In the genomic region with DNA sequence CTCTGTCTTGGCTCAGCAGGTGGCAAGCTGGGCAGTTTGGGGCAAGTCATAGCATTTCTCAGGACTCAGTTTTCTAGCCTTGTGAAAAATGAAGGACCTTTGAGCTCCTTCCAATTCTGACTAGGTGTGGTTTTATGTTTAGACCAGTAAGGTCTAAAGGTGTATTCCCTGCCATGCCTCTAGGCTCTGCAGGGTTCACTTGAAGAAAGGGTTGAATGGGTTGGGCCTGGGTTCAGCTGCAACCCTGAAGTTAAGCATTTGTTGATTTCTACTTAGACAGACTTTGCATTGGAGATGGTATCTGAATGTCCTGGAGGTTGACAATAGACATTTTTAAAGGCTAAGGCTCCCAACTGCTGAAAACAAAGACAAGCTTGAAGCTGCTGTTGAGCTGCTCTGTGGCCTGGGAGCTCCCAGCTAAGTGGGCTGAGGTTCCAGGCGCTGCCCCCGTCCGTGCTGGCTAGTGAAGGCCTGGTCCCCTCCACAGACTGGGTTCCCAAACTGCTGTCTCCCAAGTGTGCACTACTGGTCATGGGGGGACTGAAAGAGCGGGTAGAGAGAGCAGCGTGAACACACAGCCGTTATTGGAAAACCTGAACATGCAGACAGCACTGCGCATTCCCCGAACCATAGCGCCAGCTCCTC, we compare ENCODE assay signal across 17 cellular contexts.
DNase-seq lines count a peak whose midpoint lies in the region; ATAC-seq, FAIRE-seq and TF ChIP-seq lines count a peak whose summit lies in the region.
"Had no signal": no experiment of that assay in that cellular context is flagged by ENCODE, and none has a peak within 500 bp of the region (broad histone marks: within the 10 kb centered on the region; RNA-seq: fewer than 3 reads in every experiment).

No MANE protein-coding gene starts in this region.

- no peaks in the 10 kb centered on the region for H3K27me3 Mint-ChIP-seq in natural killer cell treated with Interleukin-12 subunit alpha and Interleukin-12 subunit beta and Interleukin-15 and Interleukin-18, amount 100 ng/mL, for 72 hours
- no peaks in the 10 kb centered on the region for H3K27me3 Mint-ChIP-seq in natural killer cell (ENCODE audit: low read depth in 2 of 2)
- peaks cover 2% of the 10 kb centered on the region for H3K27me3 Mint-ChIP-seq in neural progenitor cell (ENCODE audit: insufficient read depth, low read depth)
- no peaks in the 10 kb centered on the region for H3K27me3 Mint-ChIP-seq in activated CD8-positive, alpha-beta T cell treated with anti-CD3 and anti-CD28 coated beads, Interleukin-2, amount 10 ng/mL, durations not matched to agents 7 days and 5 days (ENCODE audit: low read depth)

- no peak overlapping the region for H3K9ac ChIP-seq in GM12878 (ENCODE audit: control insufficient read depth, insufficient read depth, low read length)
- H3K9ac ChIP-seq in neural progenitor cell: no peak overlapping the region

- POLR2A ChIA-PET in GM12878 (lab: Charles Lee): no interaction called here
- POLR2A ChIA-PET in activated CD8-positive, alpha-beta T cell treated with anti-CD3 and anti-CD28 coated beads, Interleukin-2, amount 10 ng/mL, durations not matched to agents 7 days and 5 days (lab: Charles Lee): no interaction called here

- H3K4me3 Mint-ChIP-seq in natural killer cell treated with Interleukin-12 subunit alpha and Interleukin-12 subunit beta and Interleukin-15 and Interleukin-18, amount 100 ng/mL, for 72 hours: no peak overlapping the region
- H3K4me3 Mint-ChIP-seq in natural killer cell (no peak overlapping the region), neural progenitor cell (no peak overlapping the region)
- no peak overlapping the region for H3K4me3 Mint-ChIP-seq in activated CD8-positive, alpha-beta T cell treated with anti-CD3 and anti-CD28 coated beads, Interleukin-2, amount 10 ng/mL, durations not matched to agents 7 days and 5 days

- H2AFZ ChIP-seq in GM12878 (ENCODE audit: control insufficient read depth, low read depth, low read length): no peak overlapping the region
- no peak overlapping the region for H2AFZ ChIP-seq in neural progenitor cell (replicated peaks)
- no peak overlapping the region for H2AFZ ChIP-seq in hepatocyte

- H3K4me3 ChIP-seq in GM12878: no peak overlapping the region
- H3K4me3 ChIP-seq in neural progenitor cell: no peak overlapping the region
- no peak overlapping the region for H3K4me3 ChIP-seq in hepatocyte

- 98% methylated on average over 9 of the region's 9 CpGs for WGBS in GM12878 (ENCODE audit: insufficient coverage, insufficient replicate concordance, low lambda C conversion rate, missing lambda C conversion rate)
- WGBS in hepatocyte (ENCODE audit: low lambda C conversion rate, missing lambda C conversion rate): 96% methylated on average over 9 of the region's 9 CpGs

- H3K9me3 Mint-ChIP-seq in natural killer cell treated with Interleukin-12 subunit alpha and Interleukin-12 subunit beta and Interleukin-15 and Interleukin-18, amount 100 ng/mL, for 72 hours: no peaks in the 10 kb centered on the region
- H3K9me3 Mint-ChIP-seq in natural killer cell: no peaks in the 10 kb centered on the region
- H3K9me3 Mint-ChIP-seq in neural progenitor cell: no peaks in the 10 kb centered on the region
- H3K9me3 Mint-ChIP-seq in activated CD8-positive, alpha-beta T cell treated with anti-CD3 and anti-CD28 coated beads, Interleukin-2, amount 10 ng/mL, durations not matched to agents 7 days and 5 days (ENCODE audit: insufficient read depth): no peaks in the 10 kb centered on the region

- no peak for TF ChIP-seq CTCF in natural killer cell (IDR thresholded peaks at IDR 0.05)
- no peak for TF ChIP-seq CTCF in GM12878 (IDR thresholded peaks at IDR 0.05 in 2 of 3, conservative IDR thresholded peaks at IDR 0.05 in 1 of 3; ENCODE audit: control insufficient read depth in 2 of 3, extremely low read depth in 1 of 3, insufficient read depth in 1 of 3, low read depth in 3 of 3, low read length in 3 of 3)
- TF ChIP-seq CTCF in neural progenitor cell (IDR thresholded peaks at IDR 0.05): no peak
- TF ChIP-seq CTCF in hepatocyte (IDR thresholded peaks at IDR 0.05; ENCODE audit: poor library complexity): no peak

- H3K79me2 ChIP-seq in GM12878 (ENCODE audit: control insufficient read depth, insufficient read depth, low read length) (no peaks in the 10 kb centered on the region), neural progenitor cell (ENCODE audit: low read depth) (no peaks in the 10 kb centered on the region), hepatocyte (no peaks in the 10 kb centered on the region)

- H3K36me3 ChIP-seq in GM12878 (ENCODE audit: control insufficient read depth in 2 of 2, insufficient read depth in 2 of 2, low read length in 1 of 2) (no peaks in the 10 kb centered on the region), neural progenitor cell (no peaks in the 10 kb centered on the region), hepatocyte (replicated peaks; ENCODE audit: insufficient read depth, low read depth) (no peaks in the 10 kb centered on the region)

- CTCF ChIA-PET in GM12878 (lab: Yijun Ruan, JAX): interaction anchor here (0.8 to 1.6 kb wide), 4 partner anchors 26 to 116 kb away, joined by 3 read pairs; no protein-coding TSS in a partner anchor
- CTCF ChIA-PET in activated CD8-positive, alpha-beta T cell treated with anti-CD3 and anti-CD28 coated beads, Interleukin-2, amount 10 ng/mL, durations not matched to agents 7 days and 5 days (lab: Charles Lee): interaction anchor here (0.9 to 4.4 kb wide), 4 partner anchors 10 to 110 kb away, joined by 3 to 28 read pairs (median 3); no protein-coding TSS in a partner anchor

- H3K36me3 Mint-ChIP-seq in natural killer cell treated with Interleukin-12 subunit alpha and Interleukin-12 subunit beta and Interleukin-15 and Interleukin-18, amount 100 ng/mL, for 72 hours: peaks cover 6% of the 10 kb centered on the region
- H3K36me3 Mint-ChIP-seq in natural killer cell: no peaks in the 10 kb centered on the region
- H3K36me3 Mint-ChIP-seq in neural progenitor cell: no peaks in the 10 kb centered on the region
- peaks cover 20% of the 10 kb centered on the region for H3K36me3 Mint-ChIP-seq in activated CD8-positive, alpha-beta T cell treated with anti-CD3 and anti-CD28 coated beads, Interleukin-2, amount 10 ng/mL, durations not matched to agents 7 days and 5 days (ENCODE audit: low read depth)

- RAD21 ChIA-PET in GM12878 (lab: Charles Lee; ENCODE audit: unreplicated experiment): interaction anchor here (0.7 kb wide), 1 partner anchor 111 kb away, joined by 3 read pairs; no protein-coding TSS in a partner anchor

- FAIRE-seq in GM12878 (lab: Jason Lieb, UNC): no peak
- FAIRE-seq: GM19239 had no signal

- H3K4me2 ChIP-seq in GM12878 (ENCODE audit: control insufficient read depth, insufficient read depth): no peak overlapping the region
- no peak overlapping the region for H3K4me2 ChIP-seq in neural progenitor cell
- H3K4me2 ChIP-seq in hepatocyte: no peak overlapping the region

- H3K4me1 ChIP-seq in GM12878 (ENCODE audit: control insufficient read depth, insufficient read depth, low read length): peaks cover 10% of the 10 kb centered on the region
- no peaks in the 10 kb centered on the region for H3K4me1 ChIP-seq in neural progenitor cell
- peaks cover 6% of the 10 kb centered on the region for H3K4me1 ChIP-seq in hepatocyte (ENCODE audit: insufficient read depth)

- TF ChIP-seq RAD21 in GM12878 (IDR thresholded peaks at IDR 0.05; ENCODE audit: insufficient read depth, low read depth, low read length): no peak

- in situ Hi-C loops in GM12878 (cut with MboI): no loop called here

- no peak overlapping the region for H3K27ac Mint-ChIP-seq in natural killer cell treated with Interleukin-12 subunit alpha and Interleukin-12 subunit beta and Interleukin-15 and Interleukin-18, amount 100 ng/mL, for 72 hours
- H3K27ac Mint-ChIP-seq in natural killer cell (peak overlapping the region in 1 of 2 donors; percentile 40), neural progenitor cell (no peak overlapping the region)
- H3K27ac Mint-ChIP-seq in activated CD8-positive, alpha-beta T cell treated with anti-CD3 and anti-CD28 coated beads, Interleukin-2, amount 10 ng/mL, durations not matched to agents 7 days and 5 days: no peak overlapping the region

- intact Hi-C loops in natural killer cell (cut with micrococcal nuclease): loop anchor here (10.0 kb wide), 3 partner anchors 123 to 433 kb away; a partner anchor contains a TSS
- intact Hi-C loops in GM12878 (cut with micrococcal nuclease; ENCODE audit: unreplicated experiment): no loop called here

- BruUV-seq in GM12878 (replicated peaks; lab: Mats Ljungman, UMichigan): no TSS peak

- H3K9me3 ChIP-seq in GM12878 (replicated peaks; ENCODE audit: control insufficient read depth, insufficient read depth, low read length) (no peaks in the 10 kb centered on the region), neural progenitor cell (ENCODE audit: low read depth) (no peaks in the 10 kb centered on the region), hepatocyte (ENCODE audit: low read depth) (no peaks in the 10 kb centered on the region)

- no peak overlapping the region for H3K27ac ChIP-seq in GM12878 (ENCODE audit: control insufficient read depth, insufficient read depth)
- no peak overlapping the region for H3K27ac ChIP-seq in neural progenitor cell
- H3K27ac ChIP-seq in hepatocyte: no peak overlapping the region

- no peak for TF ChIP-seq EP300 in GM12878 (IDR thresholded peaks at IDR 0.05; ENCODE audit: borderline replicate concordance in 1 of 2, control insufficient read depth in 1 of 2, low read depth in 2 of 2, low read length in 2 of 2)

- H3K27me3 ChIP-seq in GM12878 (replicated peaks in 1 of 2; ENCODE audit: control insufficient read depth in 2 of 2, insufficient read depth in 2 of 2, low read length in 1 of 2) (no peaks in the 10 kb centered on the region), neural progenitor cell (no peaks in the 10 kb centered on the region), hepatocyte (no peaks in the 10 kb centered on the region)

- TF ChIP-seq POLR2A in GM12878 (IDR thresholded peaks at IDR 0.05; ENCODE audit: low read depth, low read length): no peak

- no peaks in the 10 kb centered on the region for H3F3A ChIP-seq in neural progenitor cell (ENCODE audit: low read depth)

- ATAC-seq in natural killer cell treated with Interleukin-12 subunit alpha and Interleukin-12 subunit beta and Interleukin-15 and Interleukin-18, amount 100 ng/mL, for 72 hours: no peak
- ATAC-seq in natural killer cell (no peak), GM12878 (peak; percentile 26; the same call in 2 of the 3 replicates), GM18909 (IDR thresholded peaks at IDR 0.05; ENCODE audit: poor library complexity, unreplicated experiment) (no peak)
- ATAC-seq in activated CD8-positive, alpha-beta T cell treated with anti-CD3 and anti-CD28 coated beads, Interleukin-2, amount 10 ng/mL, durations not matched to agents 7 days and 5 days: no peak

- peaks cover 40 to 51% of the 10 kb centered on the region in 2 donors for H3K4me1 Mint-ChIP-seq in natural killer cell treated with Interleukin-12 subunit alpha and Interleukin-12 subunit beta and Interleukin-15 and Interleukin-18, amount 100 ng/mL, for 72 hours (ENCODE audit: low read depth in 2 of 2)
- H3K4me1 Mint-ChIP-seq in natural killer cell (peaks cover 56 to 72% of the 10 kb centered on the region in 2 donors), neural progenitor cell (no peaks in the 10 kb centered on the region)
- H3K4me1 Mint-ChIP-seq in activated CD8-positive, alpha-beta T cell treated with anti-CD3 and anti-CD28 coated beads, Interleukin-2, amount 10 ng/mL, durations not matched to agents 7 days and 5 days (ENCODE audit: low read depth): peaks cover 54% of the 10 kb centered on the region

- SMC1A ChIA-PET in GM12878 (lab: Charles Lee; ENCODE audit: uncharacterized antibody, unreplicated experiment): interaction anchor here (0.9 to 1.7 kb wide), 3 partner anchors 9 to 128 kb away, joined by 3 to 6 read pairs (median 5); no protein-coding TSS in a partner anchor

- DNase-seq in natural killer cell treated with Interleukin-12 subunit alpha and Interleukin-12 subunit beta and Interleukin-15 and Interleukin-18, amount 100 ng/mL, for 72 hours (ENCODE audit: low spot score): peak; percentile 6
- DNase-seq in natural killer cell: no peak
- no peak for DNase-seq in GM12878 (ENCODE audit: low read depth, low spot score)
- peak; percentile 29 for DNase-seq in neural progenitor cell (ENCODE audit: low spot score)
- no peak for DNase-seq in hepatocyte (ENCODE audit: low spot score)
- no peak for DNase-seq in activated CD8-positive, alpha-beta T cell treated with anti-CD3 and anti-CD28 coated beads, Interleukin-2, amount 10 ng/mL, durations not matched to agents 7 days and 5 days
- no peak for DNase-seq in GOT3 (lab: John Stamatoyannopoulos, UW)
- DNase-seq: 8988T; H7; NCI-H1417 treated with DMSO at 0.1 percent for 48 hours; NCI-H2171; NCI-H446; NK-92 treated with Interleukin-12 subunit alpha and Interleukin-12 subunit beta, amount 100 ng/mL, for 24 hours; OCI-M1; SHP77 treated with DMSO at 0.1 percent for 48 hours had no signal

- no peaks in the 10 kb centered on the region for H4K20me1 ChIP-seq in GM12878 (ENCODE audit: control insufficient read depth, insufficient read depth)
- H4K20me1 ChIP-seq in neural progenitor cell (ENCODE audit: low read depth): no peaks in the 10 kb centered on the region
- H4K20me1 ChIP-seq in hepatocyte (ENCODE audit: insufficient read depth, poor library complexity, severe bottlenecking): no peaks in the 10 kb centered on the region

- no peaks in the 10 kb centered on the region for H3K9me2 ChIP-seq in hepatocyte (replicated peaks; ENCODE audit: insufficient read depth)

Comparison
In these comparisons a context has a peak if more than half of its experiments do, and no peak if none do; other contexts are left out.
1. DNase-seq: peak in natural killer cell treated with Interleukin-12 subunit alpha and Interleukin-12 subunit beta and Interleukin-15 and Interleukin-18, amount 100 ng/mL, for 72 hours (single experiment) and neural progenitor cell (single experiment); none in natural killer cell (single experiment), GM12878 (single experiment), hepatocyte (single experiment), activated CD8-positive, alpha-beta T cell treated with anti-CD3 and anti-CD28 coated beads, Interleukin-2, amount 10 ng/mL, durations not matched to agents 7 days and 5 days (single experiment) and GOT3 (single experiment).